12 cellular contexts compared by ENCODE assay signal in genomic region chr6:46138281-46138680, GRCh38. TPM values are rescaled to one million over a fixed set of nuclear protein-coding genes. Genes with fewer than 3 reads are reported as not detected.
DNase-seq lines count a peak whose midpoint lies in the region; ATAC-seq, FAIRE-seq and TF ChIP-seq lines count a peak whose summit lies in the region.
"Had no signal": no experiment of that assay in that cellular context is flagged by ENCODE, and none has a peak within 500 bp of the region (broad histone marks: within the 10 kb centered on the region; RNA-seq: fewer than 3 reads in every experiment).

No MANE protein-coding gene starts in this region.

- H2AFZ ChIP-seq in hepatocyte, result no peak overlapping the region

- TF ChIP-seq CTCF in GM12865 (IDR thresholded peaks at IDR 0.05; ENCODE audit: insufficient read depth, low read depth, low read length, missing control alignments) (no peak), hepatocyte (IDR thresholded peaks at IDR 0.05; ENCODE audit: poor library complexity) (no peak)

- H3K4me2 ChIP-seq in hepatocyte, result no peak overlapping the region

- H3K4me1 ChIP-seq in hepatocyte (ENCODE audit: insufficient read depth) (no peaks in the 10 kb centered on the region), small intestine (ENCODE audit: control insufficient read depth in 2 of 2, insufficient read depth in 1 of 2, low read depth in 1 of 2, low read length in 1 of 2) (no peaks in the 10 kb centered on the region)

- peaks cover 7% of the 10 kb centered on the region for H3K79me2 ChIP-seq in hepatocyte

- H3K27me3 ChIP-seq in hepatocyte (no peaks in the 10 kb centered on the region), small intestine (ENCODE audit: control insufficient read depth in 2 of 2, insufficient read depth in 2 of 2, low read length in 2 of 2) (no peaks in the 10 kb centered on the region)

- no peaks in the 10 kb centered on the region for H4K20me1 ChIP-seq in hepatocyte (ENCODE audit: insufficient read depth, poor library complexity, severe bottlenecking)

- FAIRE-seq in small intestine (lab: Jason Lieb, UNC) (no peak), GM12892 (lab: Jason Lieb, UNC) (no peak)

- peak; percentile 13 for DNase-seq in GM12865 (ENCODE audit: low read depth)
- DNase-seq in NCI-H526 treated with DMSO at 0.1 percent for 48 hours (lab: John Stamatoyannopoulos, UW), result peak; percentile 76
- no peak for DNase-seq in MV-4-11 (lab: John Stamatoyannopoulos, UW)
- no peak for DNase-seq in hepatocyte (ENCODE audit: low spot score)
- DNase-seq in small intestine, result no peak
- DNase-seq in GM12892 (ENCODE audit: insufficient read length), result no peak
- DNase-seq: activated T-cell treated with anti-CD3 and anti-CD28 coated beads, Interleukin-2, amount 50 U/mL, for 72 hours; cortex of kidney; hippocampal formation had no signal

- H3K36me3 ChIP-seq in hepatocyte (replicated peaks; ENCODE audit: insufficient read depth, low read depth) (no peaks in the 10 kb centered on the region), small intestine (ENCODE audit: control insufficient read depth in 2 of 2, insufficient read depth in 2 of 2, low read length in 2 of 2) (peaks cover 0 to 2% of the 10 kb centered on the region in 2 donors)

- H3K9me2 ChIP-seq in hepatocyte (replicated peaks; ENCODE audit: insufficient read depth), result no peaks in the 10 kb centered on the region

- H3K27ac ChIP-seq in hepatocyte, result no peak overlapping the region
- no peak overlapping the region for H3K27ac ChIP-seq in small intestine (ENCODE audit: low read depth in 1 of 2, low read length in 1 of 2)
- H3K27ac ChIP-seq: SK-N-MC had no signal

- H3K9me3 ChIP-seq in hepatocyte (ENCODE audit: low read depth), result no peaks in the 10 kb centered on the region
- no peaks in the 10 kb centered on the region for H3K9me3 ChIP-seq in small intestine (ENCODE audit: control insufficient read depth, low read depth)

- no peak for TF ChIP-seq POLR2A in GM12892 (IDR thresholded peaks at IDR 0.05; ENCODE audit: low read depth, low read length)

- H3K4me3 ChIP-seq in GM12865 (ENCODE audit: low read depth, low read length), result no peak overlapping the region
- H3K4me3 ChIP-seq in hepatocyte, result no peak overlapping the region
- H3K4me3 ChIP-seq in small intestine (ENCODE audit: low read depth in 1 of 2, low read length in 2 of 2), result no peak overlapping the region
- H3K4me3 ChIP-seq: SK-N-MC had no signal

- WGBS in hepatocyte (ENCODE audit: low lambda C conversion rate, missing lambda C conversion rate), result 48% methylated on average over 1 of the region's 1 CpG
- 64 to 70% (median 66%) methylated on average over 1 of the region's 1 CpG for WGBS in small intestine, 3 donors

- peak; percentile 69 for ATAC-seq in GM21360 (IDR thresholded peaks at IDR 0.05; ENCODE audit: unreplicated experiment)
- ATAC-seq in HG03066 (IDR thresholded peaks at IDR 0.05; ENCODE audit: low read depth, unreplicated experiment), result peak; percentile 75
- ATAC-seq: activated T-cell treated with anti-CD3 and anti-CD28 coated beads, Interleukin-2, amount 50 U/mL, for 72 hours had no signal

RNA-seq across cellular contexts. Expression of gene ENPP4, which starts 8.5 kb away (rescaled TPM):
- 11.2 and 12.2 TPM in 2 replicates for total RNA-seq in hepatocyte
- polyA plus RNA-seq in hepatocyte (2.4 and 3.5 TPM in 2 replicates), small intestine (1 to 10 TPM; 4.0 to 7.7 (median 5.4) TPM)
- 7.4 TPM for polyA plus RNA-seq in GM12892 (2012; ENCODE audit: missing spikeins)

RNA-seq across cellular contexts. Expression of gene ENPP5, which starts 32.5 kb away (rescaled TPM):
- total RNA-seq in hepatocyte, result 11.5 and 16.9 TPM in 2 replicates
- 6.7 and 7.0 TPM in 2 replicates for polyA plus RNA-seq in hepatocyte
- 1 to 10 TPM in 1 of 3 donors, under 1 TPM in 2; 0.67 to 1.4 (median 0.81) TPM for polyA plus RNA-seq in small intestine
- 0.38 TPM for polyA plus RNA-seq in GM12892 (2012; ENCODE audit: missing spikeins)

Comparison
In these comparisons a context has a peak if more than half of its experiments do, and no peak if none do; other contexts are left out.
1. DNase-seq: peak in GM12865 (single experiment) and NCI-H526 treated with DMSO at 0.1 percent for 48 hours (single experiment); none in MV-4-11 (single experiment), hepatocyte (single experiment), small intestine (single experiment) and GM12892 (single experiment).